In genomic region chr3:192864943-192865342, GRCh38 we compare ENCODE assay signal across 10 cellular contexts. TPM values are rescaled to one million over a fixed set of nuclear protein-coding genes. Genes with fewer than 3 reads are reported as not detected.
DNase-seq lines count a peak whose midpoint lies in the region; ATAC-seq and FAIRE-seq lines count a peak whose summit lies in the region.
"Had no signal": no experiment of that assay in that cellular context is flagged by ENCODE, and none has a peak within 500 bp of the region (broad histone marks: within the 10 kb centered on the region; RNA-seq: fewer than 3 reads in every experiment).

No MANE protein-coding gene starts in this region.

- FAIRE-seq in GM18507 (lab: Jason Lieb, UNC): peak; percentile 87
- FAIRE-seq: astrocyte had no signal

- peak; percentile 90 for ATAC-seq in GM21526 (IDR thresholded peaks at IDR 0.05; ENCODE audit: low FRiP score, unreplicated experiment)
- ATAC-seq in HG03460 (IDR thresholded peaks at IDR 0.05; ENCODE audit: unreplicated experiment): peak; percentile 73

- DNase-seq in GM18507 (ENCODE audit: extremely low spot score, insufficient read length, low read depth) (no peak), inferior parietal cortex (ENCODE audit: extremely low spot score) (peak; percentile 49), activated gamma-delta T cell (lab: John Stamatoyannopoulos, UW) (no peak), cerebellum (ENCODE audit: low spot score) (no peak), SIG-M5 treated with dmso at 0.1 percent for 504 hours (lab: John Stamatoyannopoulos, UW; ENCODE audit: unreplicated experiment) (no peak), islet precursor cell (no peak)
- DNase-seq: WERI-Rb-1 had no signal

RNA-seq across cellular contexts. Expression of gene MB21D2, which starts 52.7 kb away (rescaled TPM):
- 41.1 TPM for total RNA-seq in cerebellum
